8 cellular contexts compared by ENCODE assay signal in the genomic region with DNA sequence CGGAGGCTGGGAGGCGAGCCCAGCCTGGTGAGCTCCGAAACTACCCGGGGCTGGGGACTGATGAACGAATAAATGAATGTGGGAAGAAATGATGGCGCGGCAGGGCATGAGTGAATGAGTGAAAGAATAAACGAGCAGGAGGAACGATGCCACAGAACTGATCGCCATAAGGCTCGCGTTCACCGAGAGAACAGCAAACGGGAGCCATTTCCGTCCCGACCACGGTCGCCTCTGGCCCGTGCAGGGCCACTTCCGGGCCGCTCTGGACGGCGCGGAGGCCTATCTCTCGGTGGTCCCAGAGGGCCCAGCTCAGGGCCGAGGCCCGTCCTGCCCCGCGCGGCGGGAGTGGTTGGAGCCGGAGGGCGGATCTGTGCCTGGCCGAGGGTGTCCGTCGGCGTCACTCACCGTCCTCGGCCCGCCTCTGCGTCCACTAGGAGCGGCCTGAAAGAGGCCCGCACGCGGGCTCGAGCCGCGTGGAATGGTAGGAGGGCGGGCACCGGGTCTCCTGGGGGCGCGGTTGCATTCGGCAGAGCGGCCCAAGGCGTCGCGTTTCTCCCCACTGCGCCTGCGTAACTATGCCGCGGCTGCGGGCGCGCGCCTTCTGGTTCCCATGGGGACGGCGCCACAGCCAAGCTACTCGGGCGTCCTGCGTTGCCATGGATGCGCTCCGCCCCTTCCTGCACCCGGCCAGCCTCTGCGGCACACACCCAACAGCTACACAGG. TPM values are rescaled to one million over a fixed set of nuclear protein-coding genes. Genes with fewer than 3 reads are reported as not detected.
DNase-seq lines count a peak whose midpoint lies in the region; ATAC-seq, FAIRE-seq and TF ChIP-seq lines count a peak whose summit lies in the region.

A gene (minus strand): TSS at position 480 of the 723 bp plus-strand sequence. CDS start 5,116 bp downstream, outside the sequence.

- BruUV-seq in Calu3 (replicated peaks; lab: Mats Ljungman, UMichigan) (TSS peak; percentile 87), endothelial cell of umbilical vein (replicated peaks; lab: Mats Ljungman, UMichigan) (TSS peak; percentile 89)

- H3K9me1 ChIP-seq in endothelial cell of umbilical vein (replicated peaks; ENCODE audit: control insufficient read depth, extremely low read depth, insufficient read depth, low read length): no peaks in the 10 kb centered on the region

- peak within 1 kb of the TSS; percentile 86 for H3K9ac ChIP-seq in HUES48 (ENCODE audit: low read depth, low read length)
- peak within 1 kb of the TSS; percentile 96 for H3K9ac ChIP-seq in NT2/D1 (ENCODE audit: insufficient read length, low read depth)
- peak within 1 kb of the TSS; percentile 78 for H3K9ac ChIP-seq in endothelial cell of umbilical vein (replicated peaks; ENCODE audit: extremely low read depth, insufficient read depth, low read length)

- H3K9me3 ChIP-seq in HUES48 (ENCODE audit: control insufficient read depth, insufficient read depth, low read length): no peaks in the 10 kb centered on the region
- H3K9me3 ChIP-seq in NT2/D1 (ENCODE audit: insufficient read depth, low read length): no peaks in the 10 kb centered on the region
- H3K9me3 ChIP-seq in endothelial cell of umbilical vein (replicated peaks; ENCODE audit: control insufficient read depth, insufficient read depth, low read length): no peaks in the 10 kb centered on the region

- peaks cover 21% of the 10 kb centered on the region for H3K36me3 Mint-ChIP-seq in Calu3 (ENCODE audit: insufficient read depth, unreplicated experiment)

- peak within 1 kb of the TSS; percentile 80 for H3K4me3 ChIP-seq in HUES48 (ENCODE audit: low read depth, low read length)
- H3K4me3 ChIP-seq in NT2/D1 (ENCODE audit: insufficient read length, low read depth): peak within 1 kb of the TSS; percentile 93
- peak within 1 kb of the TSS; percentile 35 to 66 (median 51) for H3K4me3 ChIP-seq in endothelial cell of umbilical vein (replicated peaks in 1 of 3; ENCODE audit: insufficient read depth in 1 of 3, low read depth in 1 of 3, low read length in 3 of 3)

- intact Hi-C loops in Calu3 (cut with micrococcal nuclease; ENCODE audit: unreplicated experiment) (no loop called here), endothelial cell of umbilical vein (cut with micrococcal nuclease) (loop anchor here (1.0 to 2.0 kb wide), 8 partner anchors 19 to 180 kb away; a partner anchor contains a TSS)

- no peak for TF ChIP-seq CTCF in Calu3 (IDR thresholded peaks at IDR 0.05; ENCODE audit: unreplicated experiment)
- peak in 1 of 2 donors; percentile 9 for TF ChIP-seq CTCF in endothelial cell of umbilical vein (IDR thresholded peaks at IDR 0.05; ENCODE audit: extremely low read depth in 1 of 2, insufficient read depth in 1 of 2, low read depth in 1 of 2, low read length in 2 of 2)

- no peaks in the 10 kb centered on the region for H3K36me3 ChIP-seq in HUES48 (ENCODE audit: control insufficient read depth, insufficient read depth, low read length)
- H3K36me3 ChIP-seq in NT2/D1 (ENCODE audit: insufficient read depth, insufficient read length, low read length): peaks cover 18% of the 10 kb centered on the region
- no peaks in the 10 kb centered on the region for H3K36me3 ChIP-seq in endothelial cell of umbilical vein (ENCODE audit: control insufficient read depth in 2 of 2, extremely low read depth in 1 of 2, insufficient read depth in 2 of 2, low read length in 2 of 2)

- no peaks in the 10 kb centered on the region for H3K9me3 Mint-ChIP-seq in Calu3 (ENCODE audit: low read depth, unreplicated experiment)

- POLR2A ChIA-PET in endothelial cell of umbilical vein (lab: Charles Lee): interaction anchor here (0.6 to 1.2 kb wide), 5 partner anchors 15 to 179 kb away, joined by 3 to 6 read pairs (median 3); a partner anchor contains a TSS

- no peaks in the 10 kb centered on the region for H4K20me1 ChIP-seq in endothelial cell of umbilical vein (replicated peaks; ENCODE audit: control insufficient read depth, extremely low read depth, insufficient read depth, low read length)

- peak within 1 kb of the TSS; percentile 91 for H3K27ac Mint-ChIP-seq in Calu3 (ENCODE audit: unreplicated experiment)

- peak; percentile 93 for TF ChIP-seq POLR2A in endothelial cell of umbilical vein (IDR thresholded peaks at IDR 0.05; ENCODE audit: low read depth, low read length)

- no peaks in the 10 kb centered on the region for H3K4me1 Mint-ChIP-seq in Calu3 (ENCODE audit: low read depth, unreplicated experiment)

- H2AFZ ChIP-seq in endothelial cell of umbilical vein (ENCODE audit: low read depth, low read length): peak within 1 kb of the TSS; percentile 74

- dilution Hi-C loops in endothelial cell of umbilical vein (cut with MboI; ENCODE audit: extremely low pct_ligation_motif_present, low sequenced_read_pairs): no loop called here

- H3K79me2 ChIP-seq in endothelial cell of umbilical vein (ENCODE audit: control insufficient read depth, insufficient read depth, low read length): no peaks in the 10 kb centered on the region

- H3K27ac ChIP-seq in HUES48 (ENCODE audit: low read depth, low read length) (peak within 1 kb of the TSS; percentile 84), endothelial cell of umbilical vein (ENCODE audit: insufficient read depth, low read depth, low read length) (peak within 1 kb of the TSS; percentile 57)

- no peaks in the 10 kb centered on the region; the same call in 1 of the 2 replicates for H3K4me1 ChIP-seq in HUES48 (ENCODE audit: control insufficient read depth, insufficient read depth, low read length)
- H3K4me1 ChIP-seq in NT2/D1 (ENCODE audit: insufficient read depth, insufficient read length): peaks cover 9% of the 10 kb centered on the region
- peaks cover 3% of the 10 kb centered on the region for H3K4me1 ChIP-seq in endothelial cell of umbilical vein (ENCODE audit: control insufficient read depth, extremely low read depth, insufficient read depth, low read length)

- H3K27me3 ChIP-seq in HUES48 (ENCODE audit: control insufficient read depth, insufficient read depth, low read length) (no peaks in the 10 kb centered on the region), NT2/D1 (ENCODE audit: insufficient read depth, insufficient read length) (no peaks in the 10 kb centered on the region), endothelial cell of umbilical vein (ENCODE audit: control insufficient read depth in 2 of 2, insufficient read depth in 2 of 2, low read length in 2 of 2) (peaks cover 12 to 14% of the 10 kb centered on the region in 2 experiments)

- DNase-seq in Calu3 (peak; percentile 99), NT2/D1 (ENCODE audit: low read depth, low spot score) (peak; percentile 87), endothelial cell of umbilical vein (ENCODE audit: low read depth, low spot score) (peak; percentile 98), midbrain (lab: John Stamatoyannopoulos, UW) (peak; percentile 98)
- peak; percentile 87 for DNase-seq in activated CD8-positive, alpha-beta memory T cell treated with anti-CD3 and anti-CD28 coated beads, Interleukin-2, amount 50 U/mL, for 24 hours (ENCODE audit: extremely low read depth)
- DNase-seq in stimulated activated CD8-positive, alpha-beta memory T cell treated with anti-CD3 and anti-CD28 coated beads, Interleukin-15, amount 100 ng/mL, for 48 hours (ENCODE audit: low read depth in 2 of 2): peak; percentile 97

- peak within 1 kb of the TSS; percentile 98 for H3K4me3 Mint-ChIP-seq in Calu3 (ENCODE audit: low read depth, unreplicated experiment)

- CTCF ChIA-PET in Calu3 (lab: Charles Lee) (interaction anchor here (0.6 to 1.9 kb wide), 9 partner anchors 15 to 212 kb away, joined by 3 to 9 read pairs (median 3); a partner anchor contains a TSS), endothelial cell of umbilical vein (lab: Charles Lee) (interaction anchor here (0.9 to 1.5 kb wide), 4 partner anchors 13 to 152 kb away, joined by 3 to 7 read pairs (median 3); a partner anchor contains a TSS)

- no peaks in the 10 kb centered on the region for H3K27me3 Mint-ChIP-seq in Calu3 (ENCODE audit: unreplicated experiment)

- peak; percentile 84 for ATAC-seq in GM21423 (IDR thresholded peaks at IDR 0.05; ENCODE audit: unreplicated experiment)

- peak within 1 kb of the TSS; percentile 73 for H3K4me2 ChIP-seq in endothelial cell of umbilical vein (ENCODE audit: insufficient read depth, low read length)

- FAIRE-seq in endothelial cell of umbilical vein (lab: Jason Lieb, UNC): peak; percentile 97

TF ChIP-seq in endothelial cell of umbilical vein, 7 proteins besides CTCF, POLR2A, EP300 and RAD21:
- TF ChIP-seq MYC (IDR thresholded peaks at IDR 0.05; ENCODE audit: low read depth, low read length): no peak
- TF ChIP-seq POLR2AphosphoS5 (IDR thresholded peaks at IDR 0.05; ENCODE audit: insufficient read depth, low read depth, low read length): peak; percentile 67
- no peak for TF ChIP-seq EZH2 (IDR thresholded peaks at IDR 0.05; ENCODE audit: borderline replicate concordance, low read depth, low read length, severe bottlenecking)
- TF ChIP-seq JUN (IDR thresholded peaks at IDR 0.05; ENCODE audit: borderline replicate concordance, insufficient read depth, insufficient read length, low read depth): no peak
- TF ChIP-seq FOS (IDR thresholded peaks at IDR 0.05; ENCODE audit: borderline replicate concordance, insufficient read depth, low read length): no peak
- TF ChIP-seq, protein P1, sequence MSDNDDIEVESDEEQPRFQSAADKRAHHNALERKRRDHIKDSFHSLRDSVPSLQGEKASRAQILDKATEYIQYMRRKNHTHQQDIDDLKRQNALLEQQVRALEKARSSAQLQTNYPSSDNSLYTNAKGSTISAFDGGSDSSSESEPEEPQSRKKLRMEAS (IDR thresholded peaks at IDR 0.05; ENCODE audit: insufficient read depth, insufficient read length): peak; percentile 75
- TF ChIP-seq GATA2 (IDR thresholded peaks at IDR 0.05; ENCODE audit: insufficient read depth, insufficient read length, low read depth, low read length): no peak

RNA-seq across cellular contexts. Expression of the gene that starts here (rescaled TPM):
- total RNA-seq in Calu3 (2022) (2.4 and 3.1 TPM in 2 replicates), endothelial cell of umbilical vein (0.42 and 1.3 TPM in 2 replicates)
- polyA plus RNA-seq in endothelial cell of umbilical vein: 0.40 and 0.62 TPM in 2 replicates
- polyA plus RNA-seq in endothelial cell of umbilical vein (2011; cell fraction: cytosol; rRNA removed): 0.10 and 0.21 TPM in 2 replicates
- 1.2 and 1.7 TPM in 2 replicates for polyA plus RNA-seq in endothelial cell of umbilical vein (2011; cell fraction: nucleus; rRNA removed)
- polyA plus RNA-seq in endothelial cell of umbilical vein (2012): 0.20 and 0.35 TPM in 2 replicates
- 0.46 and 1.8 TPM in 2 replicates for polyA minus RNA-seq in endothelial cell of umbilical vein
- polyA minus RNA-seq in endothelial cell of umbilical vein (2011; cell fraction: cytosol; rRNA and poly(A)+ RNA removed): 1.6 TPM
- 0.82 and 0.87 TPM in 2 replicates for polyA minus RNA-seq in endothelial cell of umbilical vein (2011; cell fraction: nucleus; rRNA and poly(A)+ RNA removed)

Comparison
In these comparisons a context has a peak if more than half of its experiments do, and no peak if none do; other contexts are left out.
1. Peak in every context shown above with its lines: DNase-seq, ATAC-seq, H3K4me3 ChIP-seq and H3K27ac ChIP-seq.